30 cellular contexts compared by ENCODE assay signal in genomic region chr2:189558516-189559263, GRCh38. TPM values are rescaled to one million over a fixed set of nuclear protein-coding genes. Genes with fewer than 3 reads are reported as not detected.
A peak's percentile ranks its signal among the peaks of the same experiment; 100 is the strongest.
DNase-seq lines count a peak whose midpoint lies in the region; ATAC-seq, FAIRE-seq and TF ChIP-seq lines count a peak whose summit lies in the region.
"Had no signal": no experiment of that assay in that cellular context is flagged by ENCODE, and none has a peak within 500 bp of the region (broad histone marks: within the 10 kb centered on the region; RNA-seq: fewer than 3 reads in every experiment).

No MANE protein-coding gene starts in this region.

- peaks cover 4% of the 10 kb centered on the region for H3K36me3 Mint-ChIP-seq in nephron progenitor cell (ENCODE audit: low read depth)
- H3K36me3 Mint-ChIP-seq: memory B cell, naive B cell had no signal

- peaks cover 7% of the 10 kb centered on the region for H3K27me3 Mint-ChIP-seq in nephron progenitor cell (ENCODE audit: low read depth, poor library complexity)

- no peak for TF ChIP-seq POLR2A in H54 (IDR thresholded peaks at IDR 0.05; ENCODE audit: low read depth, low read length)

- peaks cover 32% of the 10 kb centered on the region for H3K4me1 Mint-ChIP-seq in nephron progenitor cell

- peak overlapping the region; percentile 32 for H3K27ac Mint-ChIP-seq in nephron progenitor cell
- H3K27ac Mint-ChIP-seq: memory B cell had no signal

- H3K27me3 ChIP-seq in right atrium auricular region: no peaks in the 10 kb centered on the region
- H3K27me3 ChIP-seq: body of pancreas, upper lobe of left lung had no signal

- DNase-seq in Right ventricle myocardium inferior (ENCODE audit: missing footprints): no peak
- no peak for DNase-seq in right atrium auricular region (ENCODE audit: low spot score)
- no peak for DNase-seq in left ventricle myocardium superior
- DNase-seq in nephron progenitor cell: no peak
- no peak for DNase-seq in GM20000 (ENCODE audit: low spot score)
- no peak for DNase-seq in H54 (ENCODE audit: insufficient read length, low spot score)
- no peak for DNase-seq in NCI-H748 (lab: John Stamatoyannopoulos, UW; ENCODE audit: unreplicated experiment)
- DNase-seq: 8988T; activated gamma-delta T cell; activated T-cell treated with anti-CD3 and anti-CD28 coated beads, Interleukin-2, amount 50 U/mL, for 1 hour; body of pancreas; Calu3; DMS79 treated with DMSO at 0.1 percent for 48 hours; GF-D8; MM.1S; naive B cell; NCI-H1417; NCI-H82; occipital lobe; T-helper 2 cell; upper lobe of left lung had no signal

- H3K9me3 Mint-ChIP-seq in nephron progenitor cell: no peaks in the 10 kb centered on the region
- H3K9me3 Mint-ChIP-seq: CD14-positive monocyte, memory B cell, naive B cell had no signal

- intact Hi-C loops in Right ventricle myocardium inferior (cut with DNase I) (no loop called here), left ventricle myocardium superior (cut with micrococcal nuclease) (no loop called here)

- H3K4me3 Mint-ChIP-seq in nephron progenitor cell: no peak overlapping the region
- H3K4me3 Mint-ChIP-seq: CD14-positive monocyte, memory B cell, naive B cell had no signal

- H3K4me3 ChIP-seq in right atrium auricular region: no peak overlapping the region
- H3K4me3 ChIP-seq: body of pancreas, SK-N-MC, skin epidermis, upper lobe of left lung had no signal

- peaks cover 20% of the 10 kb centered on the region for H3K36me3 ChIP-seq in right atrium auricular region

- peak overlapping the region in 1 of 2 donors; percentile 26 for H3K27ac ChIP-seq in right atrium auricular region
- H3K27ac ChIP-seq: body of pancreas, RWPE1 had no signal

- FAIRE-seq in H54 (lab: Jason Lieb, UNC): no peak
- FAIRE-seq: GM19239, HTR-8/SVneo had no signal

- TF ChIP-seq CTCF in right atrium auricular region (IDR thresholded peaks at IDR 0.05): no peak
- no peak for TF ChIP-seq CTCF in nephron progenitor cell (IDR thresholded peaks at IDR 0.05)
- TF ChIP-seq CTCF in GM20000 (IDR thresholded peaks at IDR 0.05; ENCODE audit: extremely low read depth, missing control alignments): no peak

- peak; percentile 30 for ATAC-seq in Right ventricle myocardium inferior
- ATAC-seq in left ventricle myocardium superior: peak; percentile 52
- ATAC-seq in GM21367 (IDR thresholded peaks at IDR 0.05; ENCODE audit: unreplicated experiment): no peak
- ATAC-seq: body of pancreas, HCT116 had no signal

- peaks cover 0 to 47% of the 10 kb centered on the region in 2 donors for H3K4me1 ChIP-seq in right atrium auricular region

- no peaks in the 10 kb centered on the region for H3K9me3 ChIP-seq in right atrium auricular region
- H3K9me3 ChIP-seq: body of pancreas, upper lobe of left lung had no signal

RNA-seq across cellular contexts. Expression of gene SLC40A1, which starts 21.9 kb away (rescaled TPM):
- total RNA-seq in Right ventricle myocardium inferior: 51.0 TPM
- 100 to 1,000 TPM in 1 of 2 donors, 10 to 100 TPM in 1; 57.7 to 132 TPM for total RNA-seq in right atrium auricular region
- 57.5 TPM for total RNA-seq in left ventricle myocardium superior
